Comparison of ENCODE assay signal across 15 cellular contexts in genomic region chr1:36872858-36873257, GRCh38.
DNase-seq lines count a peak whose midpoint lies in the region; ATAC-seq and TF ChIP-seq lines count a peak whose summit lies in the region.
"Had no signal": no experiment of that assay in that cellular context is flagged by ENCODE, and none has a peak within 500 bp of the region (broad histone marks: within the 10 kb centered on the region; RNA-seq: fewer than 3 reads in every experiment).

No MANE protein-coding gene starts in this region.

- H3K18ac ChIP-seq in H9 (ENCODE audit: insufficient read length, low read depth, low read length) (no peak overlapping the region), mesenchymal stem cell (ENCODE audit: low read depth in 1 of 2, low read length in 2 of 2) (no peak overlapping the region)

- H4K5ac ChIP-seq in H9 (ENCODE audit: insufficient read length, low read depth, low read length), result no peak overlapping the region

- H3K4me1 Mint-ChIP-seq in H9, result peaks cover 4 to 5% of the 10 kb centered on the region in 2 experiments; a peak in 3 of 4 replicates
- no peaks in the 10 kb centered on the region for H3K4me1 Mint-ChIP-seq in naive thymus-derived CD4-positive, alpha-beta T cell
- H3K4me1 Mint-ChIP-seq: B cell had no signal

- H3K4me3 Mint-ChIP-seq in H9, result no peak overlapping the region
- H3K4me3 Mint-ChIP-seq in naive thymus-derived CD4-positive, alpha-beta T cell, result no peak overlapping the region
- H3K4me3 Mint-ChIP-seq: B cell; CD4-positive, alpha-beta T cell; HFFc6 had no signal

- H2BK12ac ChIP-seq in H9 (ENCODE audit: insufficient read length, low read depth, low read length), result no peak overlapping the region
- H2BK12ac ChIP-seq in mesenchymal stem cell (ENCODE audit: low read length in 2 of 2), result no peak overlapping the region

- H2AK5ac ChIP-seq in H9 (ENCODE audit: insufficient read length, low read length), result no peak overlapping the region
- no peak overlapping the region for H2AK5ac ChIP-seq in mesenchymal stem cell (ENCODE audit: low read length, severe bottlenecking)

- H3K9me3 ChIP-seq in H9 (ENCODE audit: control insufficient read depth, low read depth, low read length) (no peaks in the 10 kb centered on the region), Peyer's patch (no peaks in the 10 kb centered on the region), mesenchymal stem cell (ENCODE audit: control insufficient read depth, low read length) (no peaks in the 10 kb centered on the region)
- no peaks in the 10 kb centered on the region for H3K9me3 ChIP-seq in naive thymus-derived CD4-positive, alpha-beta T cell (ENCODE audit: control insufficient read depth in 2 of 3, low read length in 3 of 3)

- H3K27ac ChIP-seq in H9 (ENCODE audit: insufficient read length, low read depth, low read length) (no peak overlapping the region), Peyer's patch (no peak overlapping the region), mesenchymal stem cell (ENCODE audit: low read length, poor library complexity, severe bottlenecking) (no peak overlapping the region)
- no peak overlapping the region for H3K27ac ChIP-seq in naive thymus-derived CD4-positive, alpha-beta T cell (ENCODE audit: low read depth, low read length)

- H3K14ac ChIP-seq in H9 (ENCODE audit: insufficient read depth, low read length), result no peak overlapping the region; the same call in 1 of the 2 replicates
- H3K14ac ChIP-seq in mesenchymal stem cell (ENCODE audit: low read length in 2 of 2), result no peak overlapping the region

- WGBS in H9 (ENCODE audit: extremely low coverage, insufficient read length, low lambda C conversion rate), result no CpG with 5 or more reads among the region's 3 CpGs
- WGBS in mesenchymal stem cell, result 56% methylated on average over 3 of the region's 3 CpGs

- POLR2A ChIA-PET in naive thymus-derived CD4-positive, alpha-beta T cell (lab: Charles Lee), result no interaction called here

- H2BK20ac ChIP-seq in H9 (ENCODE audit: low read depth, low read length, poor library complexity, severe bottlenecking), result no peak overlapping the region

- TF ChIP-seq CTCF in H9 (conservative IDR thresholded peaks at IDR 0.05), result no peak
- TF ChIP-seq CTCF in Peyer's patch (IDR thresholded peaks at IDR 0.05), result no peak

- H3K23ac ChIP-seq in H9 (ENCODE audit: insufficient read length, low read depth, low read length), result no peak overlapping the region
- H3K23ac ChIP-seq in mesenchymal stem cell (ENCODE audit: low read length in 2 of 2), result no peak overlapping the region

- H3K79me2 ChIP-seq in H9 (ENCODE audit: insufficient read depth, low read length), result no peaks in the 10 kb centered on the region

- no peak overlapping the region for H3T11ph ChIP-seq in H9 (ENCODE audit: low read length)

- H3K9ac ChIP-seq in H9 (ENCODE audit: extremely low read depth, insufficient read length, low read length) (no peak overlapping the region), mesenchymal stem cell (ENCODE audit: low read length) (no peak overlapping the region)

- no peak overlapping the region for H3K56ac ChIP-seq in H9 (ENCODE audit: insufficient read length, low read depth, low read length)

- no peak overlapping the region for H4K8ac ChIP-seq in H9 (replicated peaks; ENCODE audit: insufficient read length, low read depth, low read length)
- H4K8ac ChIP-seq in mesenchymal stem cell (ENCODE audit: low read length), result no peak overlapping the region

- DNase-seq in H9, result peak; percentile 6
- DNase-seq in Peyer's patch, result peak in 2 of 3 donors; percentile 9 to 25
- peak; percentile 14 for DNase-seq in islet precursor cell
- DNase-seq in sciatic nerve (ENCODE audit: low spot score), result peak; percentile 18
- no peak for DNase-seq in naive thymus-derived CD4-positive, alpha-beta T cell
- no peak for DNase-seq in mesenchymal stem cell
- DNase-seq: C1 segment of cervical spinal cord, DMS153, DMS79 treated with DMSO at 0.1 percent for 48 hours, EL, HCEC 1CT, HFFc6 had no signal

- H3K36me3 ChIP-seq in Peyer's patch (no peaks in the 10 kb centered on the region), mesenchymal stem cell (ENCODE audit: control insufficient read depth in 1 of 2, insufficient read depth in 2 of 2, low read depth in 1 of 2, low read length in 2 of 2) (no peaks in the 10 kb centered on the region)
- H3K36me3 ChIP-seq in naive thymus-derived CD4-positive, alpha-beta T cell (ENCODE audit: control insufficient read depth in 2 of 3, insufficient read depth in 3 of 3, low read length in 3 of 3), result no peaks in the 10 kb centered on the region

- no peak overlapping the region for H3K4ac ChIP-seq in H9 (ENCODE audit: low read depth, low read length)
- no peak overlapping the region for H3K4ac ChIP-seq in mesenchymal stem cell (ENCODE audit: low read depth in 1 of 2, low read length in 2 of 2)

- no peak overlapping the region for H2BK5ac ChIP-seq in H9 (ENCODE audit: insufficient read length, low read length)
- H2BK5ac ChIP-seq in mesenchymal stem cell (ENCODE audit: low read depth, low read length, poor library complexity, severe bottlenecking), result no peak overlapping the region

- CTCF ChIA-PET in naive thymus-derived CD4-positive, alpha-beta T cell (lab: Charles Lee), result no interaction called here

- H3K27me3 ChIP-seq in H9 (ENCODE audit: insufficient read depth, low read length), result no peaks in the 10 kb centered on the region
- no peaks in the 10 kb centered on the region for H3K27me3 ChIP-seq in Peyer's patch
- no peaks in the 10 kb centered on the region for H3K27me3 ChIP-seq in naive thymus-derived CD4-positive, alpha-beta T cell (ENCODE audit: control insufficient read depth in 2 of 2, insufficient read depth in 2 of 2, low read length in 2 of 2)
- H3K27me3 ChIP-seq in mesenchymal stem cell (ENCODE audit: control insufficient read depth in 1 of 2, insufficient read depth in 1 of 2, low read length in 2 of 2), result no peaks in the 10 kb centered on the region

- intact Hi-C loops in sciatic nerve (cut with DNase I), result no loop called here
- intact Hi-C loops in naive thymus-derived CD4-positive, alpha-beta T cell (cut with micrococcal nuclease), result no loop called here

- no peak overlapping the region for H3K4me2 ChIP-seq in H9 (ENCODE audit: insufficient read depth, insufficient read length, low read length)
- no peak overlapping the region for H3K4me2 ChIP-seq in mesenchymal stem cell (ENCODE audit: low read length, poor library complexity, severe bottlenecking)

- no peak for ATAC-seq in sciatic nerve
- no peak for ATAC-seq in GM21360 (IDR thresholded peaks at IDR 0.05; ENCODE audit: unreplicated experiment)
- ATAC-seq in naive thymus-derived CD4-positive, alpha-beta T cell, result no peak

- peaks cover 5% of the 10 kb centered on the region for H3K27me3 Mint-ChIP-seq in H9 (ENCODE audit: low read depth)
- peaks cover 0 to 15% (median 13%) of the 10 kb centered on the region in 5 donors for H3K27me3 Mint-ChIP-seq in naive thymus-derived CD4-positive, alpha-beta T cell

- no peaks in the 10 kb centered on the region for H4K20me1 ChIP-seq in H9 (ENCODE audit: control insufficient read depth, insufficient read depth, insufficient read length)

- no peaks in the 10 kb centered on the region for H3K36me3 Mint-ChIP-seq in H9 (ENCODE audit: insufficient read depth in 1 of 3, low read depth in 3 of 3)
- H3K36me3 Mint-ChIP-seq in naive thymus-derived CD4-positive, alpha-beta T cell, result no peaks in the 10 kb centered on the region

- H2AFZ ChIP-seq in H9 (ENCODE audit: low read length), result no peak overlapping the region
- H2AFZ ChIP-seq in mesenchymal stem cell (ENCODE audit: low read depth, low read length), result no peak overlapping the region

- H2BK15ac ChIP-seq in H9 (ENCODE audit: low read depth, low read length) (no peak overlapping the region), mesenchymal stem cell (ENCODE audit: low read depth, poor library complexity, severe bottlenecking) (no peak overlapping the region)

- H3K4me3 ChIP-seq in Peyer's patch (no peak overlapping the region), mesenchymal stem cell (ENCODE audit: insufficient read depth in 1 of 2, low read depth in 1 of 2, low read length in 2 of 2) (no peak overlapping the region)
- no peak overlapping the region for H3K4me3 ChIP-seq in naive thymus-derived CD4-positive, alpha-beta T cell (ENCODE audit: low read length)

- H4K91ac ChIP-seq in H9 (ENCODE audit: insufficient read length, low read depth, low read length) (no peak overlapping the region), mesenchymal stem cell (ENCODE audit: low read length) (no peak overlapping the region)

- no peaks in the 10 kb centered on the region for H3K9me3 Mint-ChIP-seq in H9
- H3K9me3 Mint-ChIP-seq in naive thymus-derived CD4-positive, alpha-beta T cell, result peaks cover 0 to 2% (median 0%) of the 10 kb centered on the region in 11 donors
- H3K9me3 Mint-ChIP-seq: CD4-positive, alpha-beta T cell had no signal

- no peaks in the 10 kb centered on the region for H3K79me1 ChIP-seq in H9 (ENCODE audit: insufficient read depth, low read depth, low read length, poor library complexity, severe bottlenecking)
- H3K79me1 ChIP-seq in mesenchymal stem cell (replicated peaks; ENCODE audit: low read length, poor library complexity, severe bottlenecking), result no peaks in the 10 kb centered on the region

- peak overlapping the region in 2 of 3 experiments; percentile 11 to 86; a peak in 2 of 7 replicates for H3K27ac Mint-ChIP-seq in H9
- no peak overlapping the region for H3K27ac Mint-ChIP-seq in naive thymus-derived CD4-positive, alpha-beta T cell
- H3K27ac Mint-ChIP-seq: B cell; CD4-positive, alpha-beta T cell; HFFc6 had no signal

- H3K4me1 ChIP-seq in H9 (ENCODE audit: insufficient read depth, low read length), result no peaks in the 10 kb centered on the region
- H3K4me1 ChIP-seq in Peyer's patch, result no peaks in the 10 kb centered on the region
- H3K4me1 ChIP-seq in naive thymus-derived CD4-positive, alpha-beta T cell (ENCODE audit: control insufficient read depth in 2 of 2, insufficient read depth in 2 of 2, low read length in 2 of 2), result no peaks in the 10 kb centered on the region
- no peaks in the 10 kb centered on the region for H3K4me1 ChIP-seq in mesenchymal stem cell (ENCODE audit: control insufficient read depth, insufficient read depth, low read depth, low read length)

- no peaks in the 10 kb centered on the region for H3K23me2 ChIP-seq in H9 (ENCODE audit: insufficient read length, low read depth, low read length, poor library complexity, severe bottlenecking)

- TF ChIP-seq POLR2A in Peyer's patch (IDR thresholded peaks at IDR 0.05), result no peak

- H2BK120ac ChIP-seq in H9 (ENCODE audit: low read depth, low read length, poor library complexity, severe bottlenecking) (no peak overlapping the region), mesenchymal stem cell (ENCODE audit: low read depth, low read length) (no peak overlapping the region)

Comparison
In these comparisons a context has a peak if more than half of its experiments do, and no peak if none do; other contexts are left out.
1. DNase-seq: peak in H9 (single experiment), Peyer's patch (2 of 3), islet precursor cell (single experiment) and sciatic nerve (single experiment); none in naive thymus-derived CD4-positive, alpha-beta T cell (0 of 9) and mesenchymal stem cell (single experiment).
2. H3K27ac Mint-ChIP-seq: peak in H9 (2 of 3); none in naive thymus-derived CD4-positive, alpha-beta T cell (0 of 9).